ENCODE assay signal across 11 cellular contexts in genomic region chr15:31279221-31280036, GRCh38. TPM values are rescaled to one million over a fixed set of nuclear protein-coding genes. Genes with fewer than 3 reads are reported as not detected.
DNase-seq lines count a peak whose midpoint lies in the region; ATAC-seq, FAIRE-seq and TF ChIP-seq lines count a peak whose summit lies in the region.
"Had no signal": no experiment of that assay in that cellular context is flagged by ENCODE, and none has a peak within 500 bp of the region (broad histone marks: within the 10 kb centered on the region; RNA-seq: fewer than 3 reads in every experiment).

No MANE protein-coding gene starts in this region.

- peaks cover 10% of the 10 kb centered on the region for H3K4me1 Mint-ChIP-seq in activated CD8-positive, alpha-beta T cell treated with anti-CD3 and anti-CD28 coated beads, Interleukin-2, amount 10 ng/mL, durations not matched to agents 7 days and 5 days (ENCODE audit: low read depth)
- peaks cover 9% of the 10 kb centered on the region for H3K4me1 Mint-ChIP-seq in activated CD8-positive, alpha-beta T cell treated with anti-CD3 and anti-CD28 coated beads for 36 hours (ENCODE audit: low read depth)

- H3K36me3 ChIP-seq in WERI-Rb-1, result no peaks in the 10 kb centered on the region
- H3K36me3 ChIP-seq in kidney (ENCODE audit: control insufficient read depth in 1 of 2, insufficient read depth in 2 of 2, low read length in 2 of 2), result no peaks in the 10 kb centered on the region
- no peaks in the 10 kb centered on the region for H3K36me3 ChIP-seq in testis (ENCODE audit: low read depth, missing control alignments)
- H3K36me3 ChIP-seq: BE2C had no signal

- TF ChIP-seq POLR2A in testis (IDR thresholded peaks at IDR 0.05), result no peak

- FAIRE-seq in kidney (lab: Jason Lieb, UNC) (no peak), RCC 7860 (lab: Jason Lieb, UNC) (no peak)

- CTCF ChIA-PET in activated CD8-positive, alpha-beta T cell treated with anti-CD3 and anti-CD28 coated beads, Interleukin-2, amount 10 ng/mL, durations not matched to agents 7 days and 5 days (lab: Charles Lee), result no interaction called here
- CTCF ChIA-PET in activated CD8-positive, alpha-beta T cell treated with anti-CD3 and anti-CD28 coated beads for 36 hours (lab: Charles Lee), result no interaction called here

- no peak for TF ChIP-seq CTCF in activated CD8-positive, alpha-beta T cell treated with anti-CD3 and anti-CD28 coated beads for 36 hours (IDR thresholded peaks at IDR 0.05)
- TF ChIP-seq CTCF in WERI-Rb-1 (IDR thresholded peaks at IDR 0.05; ENCODE audit: low read depth, low read length) (no peak), kidney (IDR thresholded peaks at IDR 0.05; ENCODE audit: borderline replicate concordance, extremely low read depth, insufficient read depth) (no peak), testis (IDR thresholded peaks at IDR 0.05) (no peak)

- H3K9me3 ChIP-seq in WERI-Rb-1 (ENCODE audit: severe bottlenecking), result no peaks in the 10 kb centered on the region
- no peaks in the 10 kb centered on the region for H3K9me3 ChIP-seq in kidney (ENCODE audit: control insufficient read depth in 1 of 2, low read length in 2 of 2)
- H3K9me3 ChIP-seq in testis, result no peaks in the 10 kb centered on the region
- H3K9me3 ChIP-seq: BE2C had no signal

- DNase-seq in activated CD8-positive, alpha-beta T cell treated with anti-CD3 and anti-CD28 coated beads, Interleukin-2, amount 10 ng/mL, durations not matched to agents 7 days and 5 days, result peak; percentile 7
- DNase-seq in activated CD8-positive, alpha-beta T cell treated with anti-CD3 and anti-CD28 coated beads for 36 hours, result no peak
- DNase-seq in WERI-Rb-1, result no peak
- DNase-seq in kidney, result peak; percentile 43
- peak; percentile 19 for DNase-seq in testis
- no peak for DNase-seq in RCC 7860 (ENCODE audit: low spot score)
- no peak for DNase-seq in T1000 (lab: John Stamatoyannopoulos, UW)
- DNase-seq: effector CD8-positive, alpha-beta T cell; NCI-H226 had no signal

- no peak for ATAC-seq in activated CD8-positive, alpha-beta T cell treated with anti-CD3 and anti-CD28 coated beads, Interleukin-2, amount 10 ng/mL, durations not matched to agents 7 days and 5 days
- no peak for ATAC-seq in activated CD8-positive, alpha-beta T cell treated with anti-CD3 and anti-CD28 coated beads for 36 hours
- ATAC-seq in GM19397 (IDR thresholded peaks at IDR 0.05; ENCODE audit: unreplicated experiment), result no peak

- intact Hi-C loops in activated CD8-positive, alpha-beta T cell treated with anti-CD3 and anti-CD28 coated beads for 36 hours (cut with micrococcal nuclease), result no loop called here
- intact Hi-C loops in kidney (cut with DNase I), result no loop called here
- intact Hi-C loops in testis (cut with DNase I; ENCODE audit: low total_unique reads), result no loop called here

- H3K36me3 Mint-ChIP-seq in activated CD8-positive, alpha-beta T cell treated with anti-CD3 and anti-CD28 coated beads, Interleukin-2, amount 10 ng/mL, durations not matched to agents 7 days and 5 days (ENCODE audit: low read depth), result no peaks in the 10 kb centered on the region
- no peaks in the 10 kb centered on the region for H3K36me3 Mint-ChIP-seq in activated CD8-positive, alpha-beta T cell treated with anti-CD3 and anti-CD28 coated beads for 36 hours (ENCODE audit: low read depth)

- no peak overlapping the region for H3K4me3 Mint-ChIP-seq in activated CD8-positive, alpha-beta T cell treated with anti-CD3 and anti-CD28 coated beads, Interleukin-2, amount 10 ng/mL, durations not matched to agents 7 days and 5 days
- no peak overlapping the region for H3K4me3 Mint-ChIP-seq in activated CD8-positive, alpha-beta T cell treated with anti-CD3 and anti-CD28 coated beads for 36 hours

- H3K27me3 ChIP-seq in WERI-Rb-1 (ENCODE audit: insufficient read depth, low read depth, severe bottlenecking) (no peaks in the 10 kb centered on the region), testis (no peaks in the 10 kb centered on the region)
- H3K27me3 ChIP-seq: BE2C had no signal

- H3K27ac ChIP-seq in WERI-Rb-1 (peak overlapping the region; percentile 65), kidney (ENCODE audit: low read depth in 2 of 2, low read length in 2 of 2) (no peak overlapping the region), testis (no peak overlapping the region)

- peaks cover 6% of the 10 kb centered on the region for H3K27me3 Mint-ChIP-seq in activated CD8-positive, alpha-beta T cell treated with anti-CD3 and anti-CD28 coated beads, Interleukin-2, amount 10 ng/mL, durations not matched to agents 7 days and 5 days (ENCODE audit: low read depth)
- no peaks in the 10 kb centered on the region for H3K27me3 Mint-ChIP-seq in activated CD8-positive, alpha-beta T cell treated with anti-CD3 and anti-CD28 coated beads for 36 hours

- POLR2A ChIA-PET in activated CD8-positive, alpha-beta T cell treated with anti-CD3 and anti-CD28 coated beads, Interleukin-2, amount 10 ng/mL, durations not matched to agents 7 days and 5 days (lab: Charles Lee), result no interaction called here
- POLR2A ChIA-PET in activated CD8-positive, alpha-beta T cell treated with anti-CD3 and anti-CD28 coated beads for 36 hours (lab: Charles Lee), result interaction anchor here (0.6 to 1.0 kb wide), 2 partner anchors 8 to 12 kb away, joined by 3 read pairs; no protein-coding TSS in a partner anchor

- no peak overlapping the region for H3K9ac ChIP-seq in kidney (ENCODE audit: low read length in 2 of 2)

- H3K4me1 ChIP-seq in kidney (ENCODE audit: control insufficient read depth in 1 of 2, insufficient read depth in 1 of 2, low read depth in 1 of 2, low read length in 2 of 2), result no peaks in the 10 kb centered on the region
- no peaks in the 10 kb centered on the region for H3K4me1 ChIP-seq in testis

- WGBS in testis, 2 donors, result 69 to 75% methylated on average over 8 to 11 of the region's 11 CpGs

- peak overlapping the region; percentile 69 for H3K27ac Mint-ChIP-seq in activated CD8-positive, alpha-beta T cell treated with anti-CD3 and anti-CD28 coated beads, Interleukin-2, amount 10 ng/mL, durations not matched to agents 7 days and 5 days
- H3K27ac Mint-ChIP-seq in activated CD8-positive, alpha-beta T cell treated with anti-CD3 and anti-CD28 coated beads for 36 hours, result no peak overlapping the region

- H3K9me3 Mint-ChIP-seq in activated CD8-positive, alpha-beta T cell treated with anti-CD3 and anti-CD28 coated beads, Interleukin-2, amount 10 ng/mL, durations not matched to agents 7 days and 5 days (ENCODE audit: insufficient read depth), result no peaks in the 10 kb centered on the region
- peaks cover 3% of the 10 kb centered on the region for H3K9me3 Mint-ChIP-seq in activated CD8-positive, alpha-beta T cell treated with anti-CD3 and anti-CD28 coated beads for 36 hours

- H3K4me3 ChIP-seq in WERI-Rb-1 (ENCODE audit: low read depth, low read length) (no peak overlapping the region), kidney (ENCODE audit: low read length in 2 of 2) (no peak overlapping the region), testis (no peak overlapping the region)

RNA-seq across cellular contexts. Expression of gene KLF13, which starts 47.2 kb away (rescaled TPM):
- 100 to 1,000 TPM; 214 to 215 TPM for total RNA-seq in activated CD8-positive, alpha-beta T cell treated with anti-CD3 and anti-CD28 coated beads, Interleukin-2, amount 10 ng/mL, durations not matched to agents 7 days and 5 days
- total RNA-seq in activated CD8-positive, alpha-beta T cell treated with anti-CD3 and anti-CD28 coated beads for 36 hours, result 100 to 1,000 TPM; 163 to 175 TPM
- total RNA-seq in kidney, result 123 TPM
- 55.5 TPM for polyA plus RNA-seq in kidney (ENCODE audit: insufficient read depth, low read depth, low replicate concordance)
- total RNA-seq in testis, result 10 to 100 TPM; 41.9 to 61.7 TPM
- 45.7 TPM for polyA plus RNA-seq in testis (ENCODE audit: insufficient read depth, low read depth, low replicate concordance)

Comparison
In these comparisons a context has a peak if more than half of its experiments do, and no peak if none do; other contexts are left out.
1. DNase-seq: peak in activated CD8-positive, alpha-beta T cell treated with anti-CD3 and anti-CD28 coated beads, Interleukin-2, amount 10 ng/mL, durations not matched to agents 7 days and 5 days (single experiment), kidney (single experiment) and testis (single experiment); none in activated CD8-positive, alpha-beta T cell treated with anti-CD3 and anti-CD28 coated beads for 36 hours (single experiment), WERI-Rb-1 (single experiment), RCC 7860 (single experiment) and T1000 (single experiment).